ENCODE assay signal across 15 cellular contexts in the genomic region with DNA sequence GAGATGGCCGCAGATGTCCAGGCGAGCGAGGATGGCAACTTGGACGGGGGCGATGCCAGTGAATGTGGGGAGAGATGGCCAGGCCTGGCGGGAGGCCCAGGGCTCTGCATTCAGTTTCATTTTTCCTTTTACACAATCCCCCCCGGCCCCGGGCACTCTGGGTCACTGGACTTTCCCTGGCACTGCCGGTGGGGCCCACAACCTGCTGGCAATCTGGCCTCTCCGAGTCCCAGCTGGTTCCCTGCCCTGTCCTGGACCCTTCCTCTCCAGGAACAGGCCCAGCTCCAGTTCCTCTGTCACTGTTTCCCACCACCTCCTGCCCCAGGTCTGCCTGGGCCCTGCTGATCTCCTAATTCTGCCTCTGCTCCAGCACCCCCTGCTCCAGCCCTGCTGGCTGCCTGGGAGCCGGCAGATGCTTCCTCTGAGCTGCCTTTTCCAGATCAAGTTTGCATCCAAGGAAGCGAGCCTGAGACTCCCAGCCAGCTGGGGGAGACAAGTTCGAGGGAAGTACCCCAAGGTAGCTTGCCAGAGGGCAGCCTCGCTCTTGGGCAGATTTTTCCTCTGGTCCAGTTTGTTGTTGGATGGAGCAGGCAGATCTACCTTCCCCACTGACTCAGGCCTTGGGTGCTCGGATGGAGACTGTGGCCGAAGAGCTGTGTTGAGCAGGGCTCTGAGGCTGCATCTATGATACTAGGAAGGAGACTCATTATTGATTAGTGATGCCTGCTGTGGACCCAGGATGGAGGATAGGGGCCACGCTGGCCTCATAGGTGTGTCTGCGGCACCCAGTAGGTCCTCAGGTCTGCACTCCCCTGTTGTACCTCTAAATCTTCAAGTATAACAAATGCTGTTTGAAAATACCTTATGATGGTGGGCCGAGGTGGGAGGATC.
DNase-seq lines count a peak whose midpoint lies in the region; ATAC-seq and TF ChIP-seq lines count a peak whose summit lies in the region.
"Had no signal": no experiment of that assay in that cellular context is flagged by ENCODE, and none has a peak within 500 bp of the region (broad histone marks: within the 10 kb centered on the region; RNA-seq: fewer than 3 reads in every experiment).

No MANE protein-coding gene starts in this region.

- 0 out of 2 replicates have a peak, but pooled peaks cover 2% of the 10 kb centered on the region for H3K4me1 Mint-ChIP-seq in WTC11

- no peaks in the 10 kb centered on the region for H3K9me3 Mint-ChIP-seq in WTC11
- H3K9me3 Mint-ChIP-seq: activated CD4-positive, alpha-beta memory T cell treated with anti-CD3 and anti-CD28 coated beads for 36 hours had no signal

- no peak overlapping the region for H3K9ac ChIP-seq in Karpas-422 (ENCODE audit: low read length)
- H3K9ac ChIP-seq: parathyroid adenoma had no signal

- DNase-seq in WTC11 (ENCODE audit: low spot score) (peak; percentile 26), stomach (no peak), AG08395 (ENCODE audit: low spot score) (no peak), activated gamma-delta T cell treated with Interleukin-2 at 50 U/mL for 16 hours (no peak), midbrain (lab: John Stamatoyannopoulos, UW) (no peak), Karpas-422 (no peak)
- DNase-seq: activated CD4-positive, alpha-beta memory T cell treated with anti-CD3 and anti-CD28 coated beads for 36 hours; activated gamma-delta T cell; NCI-H187 treated with DMSO at 0.1 percent for 48 hours; OCI-M1; stimulated activated CD4-positive, alpha-beta T cell treated with anti-CD3 and anti-CD28 coated beads, Interleukin-2, amount 100 ng/mL, for 48 hours; stimulated activated naive CD4-positive, alpha-beta T cell treated with Interleukin-2 at 50 U/mL for 16 hours had no signal

- H3K27ac ChIP-seq in HEK293 (ENCODE audit: extremely low read depth, low read depth, low read length) (no peak overlapping the region), layer of hippocampus (ENCODE audit: low read depth, low read length) (peak overlapping the region; percentile 19), stomach (peak overlapping the region in 4 of 5 donors; percentile 41 to 83 (median 60)), Karpas-422 (ENCODE audit: low read length) (no peak overlapping the region)
- H3K27ac ChIP-seq: parathyroid adenoma had no signal

- no peak for TF ChIP-seq CTCF in HEK293 (tag by site-specific recombination; IDR thresholded peaks at IDR 0.05)
- no peak for TF ChIP-seq CTCF in WTC11 (IDR thresholded peaks at IDR 0.05)
- no peak for TF ChIP-seq CTCF in stomach (IDR thresholded peaks at IDR 0.05)

- no peaks in the 10 kb centered on the region for H3K4me1 ChIP-seq in HEK293 (ENCODE audit: control insufficient read depth, insufficient read depth, low read length)
- peaks cover 9 to 38% (median 21%) of the 10 kb centered on the region in 4 donors for H3K4me1 ChIP-seq in stomach
- no peaks in the 10 kb centered on the region for H3K4me1 ChIP-seq in Karpas-422 (ENCODE audit: low read length)
- H3K4me1 ChIP-seq: parathyroid adenoma had no signal

- peak; percentile 36; the same call in 1 of the 2 replicates for ATAC-seq in WTC11

- POLR2A ChIA-PET in HEK293 (lab: Yijun Ruan, JAX) (no interaction called here), WTC11 (lab: Charles Lee) (no interaction called here)

- no peaks in the 10 kb centered on the region for H4K20me1 ChIP-seq in Karpas-422 (ENCODE audit: insufficient read depth, low read depth, low read length)

- H3K4me3 Mint-ChIP-seq in WTC11: no peak overlapping the region
- H3K4me3 Mint-ChIP-seq: activated CD4-positive, alpha-beta memory T cell treated with anti-CD3 and anti-CD28 coated beads for 36 hours had no signal

- H3K36me3 Mint-ChIP-seq in WTC11: no peaks in the 10 kb centered on the region
- H3K36me3 Mint-ChIP-seq: activated CD4-positive, alpha-beta memory T cell treated with anti-CD3 and anti-CD28 coated beads for 36 hours had no signal

- H3K4me2 ChIP-seq in Karpas-422 (ENCODE audit: low read depth, low read length, poor library complexity, severe bottlenecking): no peak overlapping the region

- no peaks in the 10 kb centered on the region for H3K9me2 ChIP-seq in Karpas-422 (replicated peaks; ENCODE audit: insufficient read depth, low read length)

- H3K36me3 ChIP-seq in HEK293 (ENCODE audit: control insufficient read depth in 2 of 2, insufficient read depth in 1 of 2, low read length in 2 of 2) (no peaks in the 10 kb centered on the region), stomach (no peaks in the 10 kb centered on the region), Karpas-422 (ENCODE audit: insufficient read depth, low read length) (no peaks in the 10 kb centered on the region)

- no peak overlapping the region for H2AFZ ChIP-seq in Karpas-422 (ENCODE audit: low read length)
- H2AFZ ChIP-seq: parathyroid adenoma had no signal

- H3K27ac Mint-ChIP-seq in WTC11: no peak overlapping the region
- H3K27ac Mint-ChIP-seq: activated CD4-positive, alpha-beta memory T cell treated with anti-CD3 and anti-CD28 coated beads for 36 hours had no signal

- 72 to 81% (median 81%) methylated on average over 19 of the region's 19 CpGs for WGBS in stomach, 5 donors

- no peaks in the 10 kb centered on the region for H3K27me3 ChIP-seq in layer of hippocampus (ENCODE audit: control insufficient read depth, insufficient read depth, low read length)
- no peaks in the 10 kb centered on the region for H3K27me3 ChIP-seq in stomach
- H3K27me3 ChIP-seq in Karpas-422 (ENCODE audit: low read length): no peaks in the 10 kb centered on the region

- H3K4me3 ChIP-seq in HEK293 (ENCODE audit: low read depth, low read length) (no peak overlapping the region), stomach (no peak overlapping the region), Karpas-422 (ENCODE audit: low read length) (no peak overlapping the region)

- no peak for TF ChIP-seq POLR2A in stomach (IDR thresholded peaks at IDR 0.05)

- intact Hi-C loops in stomach (cut with DNase I; ENCODE audit: low total_unique reads): no loop called here

- H3K9me3 ChIP-seq in HEK293 (ENCODE audit: control insufficient read depth, insufficient read depth, low read depth, low read length) (no peaks in the 10 kb centered on the region), stomach (no peaks in the 10 kb centered on the region), Karpas-422 (ENCODE audit: low read length) (no peaks in the 10 kb centered on the region)

- TF ChIP-seq EP300 in stomach (IDR thresholded peaks at IDR 0.05): no peak

- no peaks in the 10 kb centered on the region for H3K79me2 ChIP-seq in Karpas-422 (ENCODE audit: low read length)
- H3K79me2 ChIP-seq: parathyroid adenoma had no signal

- no peaks in the 10 kb centered on the region for H3K27me3 Mint-ChIP-seq in WTC11 (ENCODE audit: low read depth)

- CTCF ChIA-PET in HEK293 (lab: Yijun Ruan, JAX) (interaction anchor here (0.7 to 1.4 kb wide), 3 partner anchors 8 to 123 kb away, joined by 3 to 4 read pairs (median 3); no protein-coding TSS in a partner anchor), WTC11 (lab: Charles Lee) (interaction anchor here (0.7 to 1.1 kb wide), 2 partner anchors 8 to 95 kb away, joined by 3 to 5 read pairs; no protein-coding TSS in a partner anchor)

TF ChIP-seq in HEK293, 187 proteins besides CTCF, POLR2A, EP300 and RAD21:
- TF ChIP-seq, protein P1, sequence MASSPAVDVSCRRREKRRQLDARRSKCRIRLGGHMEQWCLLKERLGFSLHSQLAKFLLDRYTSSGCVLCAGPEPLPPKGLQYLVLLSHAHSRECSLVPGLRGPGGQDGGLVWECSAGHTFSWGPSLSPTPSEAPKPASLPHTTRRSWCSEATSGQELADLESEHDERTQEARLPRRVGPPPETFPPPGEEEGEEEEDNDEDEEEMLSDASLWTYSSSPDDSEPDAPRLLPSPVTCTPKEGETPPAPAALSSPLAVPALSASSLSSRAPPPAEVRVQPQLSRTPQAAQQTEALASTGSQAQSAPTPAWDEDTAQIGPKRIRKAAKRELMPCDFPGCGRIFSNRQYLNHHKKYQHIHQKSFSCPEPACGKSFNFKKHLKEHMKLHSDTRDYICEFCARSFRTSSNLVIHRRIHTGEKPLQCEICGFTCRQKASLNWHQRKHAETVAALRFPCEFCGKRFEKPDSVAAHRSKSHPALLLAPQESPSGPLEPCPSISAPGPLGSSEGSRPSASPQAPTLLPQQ (tag by site-specific recombination; IDR thresholded peaks at IDR 0.05): peak; percentile 59; the same call in 1 of the 2 replicates
- TF ChIP-seq ZNF610 (tag by site-specific recombination; IDR thresholded peaks at IDR 0.05; ENCODE audit: borderline replicate concordance) (no peak), ZBTB17 (tag by site-specific recombination; IDR thresholded peaks at IDR 0.05) (peak; percentile 83; the same call in 1 of the 2 replicates), ZNF2 (tag by site-specific recombination; IDR thresholded peaks at IDR 0.05) (no peak), ZNF24 (tag by site-specific recombination; IDR thresholded peaks at IDR 0.05) (no peak), ZFP69B (tag by site-specific recombination; IDR thresholded peaks at IDR 0.05) (peak; percentile 84)

TF ChIP-seq in WTC11, 78 proteins besides CTCF, POLR2A, EP300 and RAD21:
- TF ChIP-seq GABPB1 (CRISPR knock-in tag; IDR thresholded peaks at IDR 0.05) (0 out of 2 replicates have a peak, but pooled peaks have one; percentile 35), GRHL2 (CRISPR knock-in tag; IDR thresholded peaks at IDR 0.05; ENCODE audit: insufficient replicate concordance, severe bottlenecking) (no peak)

Comparison
In these comparisons a context has a peak if more than half of its experiments do, and no peak if none do; other contexts are left out.
1. H3K27ac ChIP-seq: peak in layer of hippocampus (single experiment) and stomach (4 of 5); none in HEK293 (single experiment) and Karpas-422 (single experiment).